13 cellular contexts compared by ENCODE assay signal in genomic region chr2:236875906-236876505, GRCh38.
DNase-seq lines count a peak whose midpoint lies in the region; ATAC-seq and TF ChIP-seq lines count a peak whose summit lies in the region.
"Had no signal": no experiment of that assay in that cellular context is flagged by ENCODE, and none has a peak within 500 bp of the region (broad histone marks: within the 10 kb centered on the region; RNA-seq: fewer than 3 reads in every experiment).

No MANE protein-coding gene starts in this region.

- peaks cover 8% of the 10 kb centered on the region for H3K4me1 ChIP-seq in body of pancreas
- H3K4me1 ChIP-seq: sigmoid colon had no signal

- H3K27me3 ChIP-seq in body of pancreas, result no peaks in the 10 kb centered on the region
- H3K27me3 ChIP-seq: cardiac muscle cell, foreskin keratinocyte, sigmoid colon had no signal

- H3K27ac ChIP-seq in body of pancreas, result no peak overlapping the region
- H3K27ac ChIP-seq: cardiac muscle cell, foreskin keratinocyte, sigmoid colon had no signal

- 84 to 87% methylated on average over 10 to 16 of the region's 16 CpGs for WGBS in body of pancreas, 2 donors

- no peak overlapping the region for H3K4me3 ChIP-seq in body of pancreas
- H3K4me3 ChIP-seq: cardiac muscle cell, sigmoid colon had no signal

- intact Hi-C loops in body of pancreas (cut with DNase I), result no loop called here

- no peak for TF ChIP-seq CTCF in body of pancreas (IDR thresholded peaks at IDR 0.05)

- peak; percentile 24 for ATAC-seq in body of pancreas
- peak; percentile 22 for ATAC-seq in left lobe of liver
- ATAC-seq: activated T-cell treated with anti-CD3 and anti-CD28 coated beads, Interleukin-2, amount 50 U/mL, for 4 hours; foreskin keratinocyte had no signal

- DNase-seq in DMS53 (lab: John Stamatoyannopoulos, UW), result peak; percentile 81
- no peak for DNase-seq in DMS53 treated with DMSO at 0.1 percent for 48 hours (lab: John Stamatoyannopoulos, UW; ENCODE audit: unreplicated experiment)
- no peak for DNase-seq in body of pancreas
- DNase-seq in left lobe of liver (ENCODE audit: low spot score), result peak; percentile 44
- peak; percentile 9 for DNase-seq in stromal cell of bone marrow (ENCODE audit: low read depth)
- no peak for DNase-seq in activated naive CD4-positive, alpha-beta T cell treated with Interleukin-2 at 50 U/mL for 16 hours
- no peak for DNase-seq in activated effector memory CD4-positive, alpha-beta T cell treated with Interleukin-2 at 50 U/mL for 16 hours
- no peak for DNase-seq in NCI-H446 treated with DMSO at 0.1 percent for 48 hours (lab: John Stamatoyannopoulos, UW)
- DNase-seq: 8988T; activated T-cell treated with anti-CD3 and anti-CD28 coated beads, Interleukin-2, amount 50 U/mL, for 4 hours; sigmoid colon had no signal

- no peaks in the 10 kb centered on the region for H3K36me3 ChIP-seq in body of pancreas (replicated peaks in 1 of 2; ENCODE audit: insufficient read depth in 1 of 2, low read depth in 2 of 2)
- H3K36me3 ChIP-seq: cardiac muscle cell, sigmoid colon had no signal

- no peaks in the 10 kb centered on the region for H3K9me3 ChIP-seq in body of pancreas
- H3K9me3 ChIP-seq: sigmoid colon had no signal

- no peak for TF ChIP-seq POLR2A in body of pancreas (IDR thresholded peaks at IDR 0.05)

Comparison
In these comparisons a context has a peak if more than half of its experiments do, and no peak if none do; other contexts are left out.
1. DNase-seq: peak in DMS53 (single experiment), left lobe of liver (single experiment) and stromal cell of bone marrow (single experiment); none in DMS53 treated with DMSO at 0.1 percent for 48 hours (single experiment), body of pancreas (0 of 4), activated naive CD4-positive, alpha-beta T cell treated with Interleukin-2 at 50 U/mL for 16 hours (single experiment), activated effector memory CD4-positive, alpha-beta T cell treated with Interleukin-2 at 50 U/mL for 16 hours (single experiment) and NCI-H446 treated with DMSO at 0.1 percent for 48 hours (single experiment).